17 cellular contexts compared by ENCODE assay signal in genomic region chr14:71011479-71011878, GRCh38.
A peak's percentile ranks its signal among the peaks of the same experiment; 100 is the strongest.
DNase-seq lines count a peak whose midpoint lies in the region; ATAC-seq, FAIRE-seq and TF ChIP-seq lines count a peak whose summit lies in the region.
"Had no signal": no experiment of that assay in that cellular context is flagged by ENCODE, and none has a peak within 500 bp of the region (broad histone marks: within the 10 kb centered on the region; RNA-seq: fewer than 3 reads in every experiment).

No MANE protein-coding gene starts in this region.

- DNase-seq in A549 (ENCODE audit: low read depth in 1 of 2, low spot score in 1 of 2) (no peak), GM13976 (ENCODE audit: low spot score) (no peak), foreskin fibroblast (peak in 1 of 2 donors; percentile 24), GM23338 (ENCODE audit: low spot score) (no peak), HPDE6-E6E7 (ENCODE audit: extremely low spot score) (no peak)
- no peak for DNase-seq in stimulated activated CD4-positive, alpha-beta T cell treated with anti-CD3 and anti-CD28 coated beads, Interleukin-15, amount 100 ng/mL, for 24 hours
- DNase-seq: activated CD8-positive, alpha-beta memory T cell treated with anti-CD3 and anti-CD28 coated beads, Interleukin-2, amount 50 U/mL, for 48 hours; body of pancreas; GF-D8; left cardiac atrium; NCI-H1048; SHP77; stimulated activated CD4-positive, alpha-beta T cell treated with anti-CD3 and anti-CD28 coated beads, Interleukin-2, amount 100 ng/mL, for 24 hours had no signal

- H3K27me3 Mint-ChIP-seq in GM23338 (ENCODE audit: insufficient read depth, low read depth, poor library complexity), result no peaks in the 10 kb centered on the region

- no peaks in the 10 kb centered on the region for H3K9me3 Mint-ChIP-seq in GM23338

- H3K9me3 ChIP-seq in A549, result no peaks in the 10 kb centered on the region
- H3K9me3 ChIP-seq: BLaER1 treated with 17β-estradiol and CSF1 and Interleukin-3, amounts not matched to agents 10 nM and 100 nM; body of pancreas had no signal

- H2AFZ ChIP-seq in GM23338, result no peak overlapping the region

- 62% methylated on average over 1 of the region's 1 CpG for WGBS in A549 (ENCODE audit: missing lambda C conversion rate)

- H4K20me1 ChIP-seq in GM23338 (replicated peaks; ENCODE audit: insufficient read depth), result 0 out of 2 replicates have a peak, but pooled peaks cover 5% of the 10 kb centered on the region

- no peaks in the 10 kb centered on the region for H3K4me1 Mint-ChIP-seq in GM23338

- no peaks in the 10 kb centered on the region for H3K4me1 ChIP-seq in A549
- no peaks in the 10 kb centered on the region for H3K4me1 ChIP-seq in GM23338 (ENCODE audit: insufficient read depth)
- H3K4me1 ChIP-seq: BLaER1 treated with 17β-estradiol and CSF1 and Interleukin-3, amounts not matched to agents 10 nM and 100 nM; body of pancreas had no signal

- H3F3A ChIP-seq in GM23338 (replicated peaks; ENCODE audit: low read depth), result no peaks in the 10 kb centered on the region

- TF ChIP-seq CTCF in A549 (IDR thresholded peaks at IDR 0.05) (peak; percentile 32; the same call in 2 of the 3 replicates), GM13976 (IDR thresholded peaks at IDR 0.05; ENCODE audit: borderline replicate concordance, control extremely low read depth, extremely low read depth, insufficient read depth, missing control alignments) (peak; percentile 6), VCaP (conservative IDR thresholded peaks at IDR 0.05) (peak; percentile 68), foreskin fibroblast (IDR thresholded peaks at IDR 0.05; ENCODE audit: low read depth, low read length) (peak; percentile 38), GM23338 (conservative IDR thresholded peaks at IDR 0.05; ENCODE audit: low read depth in 2 of 2) (peak in 1 of 2 experiments; percentile 39; a peak in 2 of 4 replicates)

- H3K79me2 ChIP-seq in GM23338 (replicated peaks; ENCODE audit: insufficient read depth), result no peaks in the 10 kb centered on the region

- in situ Hi-C loops in GM13976 (cut with MboI; ENCODE audit: low sequenced_read_pairs, unreplicated experiment), result no loop called here

- H3K27ac Mint-ChIP-seq in GM23338, result no peak overlapping the region

- TF ChIP-seq POLR2A in A549 (IDR thresholded peaks at IDR 0.05; ENCODE audit: low read length), result no peak

- H3K4me3 Mint-ChIP-seq in GM23338, result no peak overlapping the region

- H3K27ac ChIP-seq in A549 (no peak overlapping the region), VCaP (no peak overlapping the region), GM23338 (ENCODE audit: low read depth) (no peak overlapping the region)
- H3K27ac ChIP-seq: BLaER1 treated with 17β-estradiol and CSF1 and Interleukin-3, amounts not matched to agents 10 nM and 100 nM; body of pancreas had no signal

- peaks cover 12% of the 10 kb centered on the region; the same call in 2 of the 3 replicates for H3K36me3 Mint-ChIP-seq in GM23338 (ENCODE audit: low read depth)

- TF ChIP-seq RAD21 in A549 (conservative IDR thresholded peaks at IDR 0.05 in 1 of 2, IDR thresholded peaks at IDR 0.05 in 1 of 2), result no peak

- no peak overlapping the region for H3K4me2 ChIP-seq in A549
- no peak overlapping the region for H3K4me2 ChIP-seq in GM23338
- H3K4me2 ChIP-seq: BLaER1 treated with 17β-estradiol and CSF1 and Interleukin-3, amounts not matched to agents 10 nM and 100 nM had no signal

- POLR2A ChIA-PET in A549 (lab: Yijun Ruan, JAX), result no interaction called here

- H3K36me3 ChIP-seq in GM23338 (ENCODE audit: insufficient read depth), result no peaks in the 10 kb centered on the region

- no peak for FAIRE-seq in A549 (lab: Jason Lieb, UNC)
- FAIRE-seq: frontal cortex had no signal

- H3K4me3 ChIP-seq in A549, result no peak overlapping the region
- H3K4me3 ChIP-seq in foreskin fibroblast (ENCODE audit: low read depth in 1 of 2, low read length in 2 of 2), result no peak overlapping the region
- H3K4me3 ChIP-seq in GM23338, result no peak overlapping the region
- H3K4me3 ChIP-seq: BLaER1 treated with 17β-estradiol and CSF1 and Interleukin-3, amounts not matched to agents 10 nM and 100 nM; body of pancreas had no signal

- no peak for TF ChIP-seq EP300 in A549 (IDR thresholded peaks at IDR 0.05)

- ATAC-seq in A549 (no peak), GM21381 (IDR thresholded peaks at IDR 0.05; ENCODE audit: unreplicated experiment) (no peak), GM23338 (no peak)
- ATAC-seq: body of pancreas, left cardiac atrium had no signal

- CTCF ChIA-PET in A549 (lab: Yijun Ruan, JAX), result no interaction called here

- no peaks in the 10 kb centered on the region for H3K27me3 ChIP-seq in GM23338 (ENCODE audit: insufficient read depth)
- H3K27me3 ChIP-seq: BLaER1 treated with 17β-estradiol and CSF1 and Interleukin-3, amounts not matched to agents 10 nM and 100 nM; body of pancreas had no signal

- no peaks in the 10 kb centered on the region for H3K9me2 ChIP-seq in GM23338 (ENCODE audit: insufficient read depth)

TF ChIP-seq in A549, 52 proteins besides CTCF, POLR2A, EP300 and RAD21 (continues in another document):
- no peak for TF ChIP-seq GATA3 (IDR thresholded peaks at IDR 0.05; ENCODE audit: borderline replicate concordance)
- TF ChIP-seq NR3C1 (IDR thresholded peaks at IDR 0.05), result no peak
- TF ChIP-seq RNF2 (IDR thresholded peaks at IDR 0.05; ENCODE audit: borderline replicate concordance, low read depth), result no peak
- no peak for TF ChIP-seq TP53 (CRISPR knock-in tag; IDR thresholded peaks at IDR 0.05)
- no peak for TF ChIP-seq REST (IDR thresholded peaks at IDR 0.05)
- TF ChIP-seq CHD4 (IDR thresholded peaks at IDR 0.05; ENCODE audit: borderline replicate concordance), result no peak
- TF ChIP-seq JUN (IDR thresholded peaks at IDR 0.05), result no peak
- no peak for TF ChIP-seq BHLHE40 (IDR thresholded peaks at IDR 0.05; ENCODE audit: low read depth, low read length)
- no peak for TF ChIP-seq KDM1A (IDR thresholded peaks at IDR 0.05; ENCODE audit: low read depth)
- no peak for TF ChIP-seq HEYL (CRISPR knock-in tag; IDR thresholded peaks at IDR 0.05)

TF ChIP-seq in GM23338, 12 proteins besides CTCF, POLR2A, EP300 and RAD21 (continues in another document):
- TF ChIP-seq ETS1 (IDR thresholded peaks at IDR 0.05) (no peak), REST (IDR thresholded peaks at IDR 0.05; ENCODE audit: unreplicated experiment) (no peak), POLR2AphosphoS5 (IDR thresholded peaks at IDR 0.05; ENCODE audit: low read depth) (no peak), JUNB (IDR thresholded peaks at IDR 0.05; ENCODE audit: unreplicated experiment) (no peak), CREB1 (CRISPR knock-in tag; IDR thresholded peaks at IDR 0.05; ENCODE audit: low read depth) (no peak), ZNF114 (CRISPR knock-in tag; IDR thresholded peaks at IDR 0.05) (no peak), STAT1 (IDR thresholded peaks at IDR 0.05; ENCODE audit: unreplicated experiment) (no peak), EZH2phosphoT487 (IDR thresholded peaks at IDR 0.05; ENCODE audit: unreplicated experiment) (no peak), ZNF331 (CRISPR knock-in tag; IDR thresholded peaks at IDR 0.05; ENCODE audit: low read depth) (no peak), EZH2 (IDR thresholded peaks at IDR 0.05; ENCODE audit: low read depth, unreplicated experiment) (no peak)
